In genomic region chr10:46046261-46046660, GRCh38 we compare ENCODE assay signal across 37 cellular contexts. TPM values are rescaled to one million over a fixed set of nuclear protein-coding genes. Genes with fewer than 3 reads are reported as not detected.
"Had no signal": no experiment of that assay in that cellular context is flagged by ENCODE, and none has a peak within 500 bp of the region (broad histone marks: within the 10 kb centered on the region; RNA-seq: fewer than 3 reads in every experiment).

MSMB (minus strand) TSS chr10:46046269; CDS start chr10:46046237, 32 bp downstream.

- H3K4me3 Mint-ChIP-seq: activated B cell treated with CpG ODN at 0.5 μM for 24 hours; activated CD8-positive, alpha-beta T cell treated with anti-CD3 and anti-CD28 coated beads for 36 hours; activated naive CD8-positive, alpha-beta T cell; activated T-cell treated with anti-CD3 and anti-CD28 coated beads, Interleukin-2, amount 50 U/mL, for 4 hours; activated T-helper 17 cell treated with anti-CD3 and anti-CD28 coated beads, Interleukin-2, amount 50 U/mL, for 72 hours; effector memory CD8-positive, alpha-beta T cell; T-helper 1 cell treated with Interleukin-12 subunit alpha and Interleukin-12 subunit beta and Interleukin-4 antibody, amounts not matched to agents 30 μg/mL and 1 μg/mL, for 36 hours had no signal

- H3K27ac ChIP-seq: epithelial cell of prostate, esophagus squamous epithelium, gastroesophageal sphincter, heart right ventricle, WERI-Rb-1 had no signal

- H3K4me3 ChIP-seq: esophagus squamous epithelium, gastroesophageal sphincter, heart right ventricle had no signal

- H3K27ac Mint-ChIP-seq: activated B cell treated with CpG ODN at 0.5 μM for 24 hours; activated CD8-positive, alpha-beta T cell treated with anti-CD3 and anti-CD28 coated beads for 36 hours; activated naive CD8-positive, alpha-beta T cell; activated T-helper 17 cell treated with anti-CD3 and anti-CD28 coated beads, Interleukin-2, amount 50 U/mL, for 72 hours; effector memory CD8-positive, alpha-beta T cell; T-helper 1 cell treated with Interleukin-12 subunit alpha and Interleukin-12 subunit beta and Interleukin-4 antibody, amounts not matched to agents 30 μg/mL and 1 μg/mL, for 36 hours had no signal

- H3K9me3 Mint-ChIP-seq: activated B cell treated with CpG ODN at 0.5 μM for 24 hours; activated CD8-positive, alpha-beta T cell treated with anti-CD3 and anti-CD28 coated beads for 36 hours; activated T-cell treated with anti-CD3 and anti-CD28 coated beads, Interleukin-2, amount 50 U/mL, for 4 hours; activated T-helper 17 cell treated with anti-CD3 and anti-CD28 coated beads, Interleukin-2, amount 50 U/mL, for 72 hours; effector memory CD8-positive, alpha-beta T cell; T-helper 1 cell treated with Interleukin-12 subunit alpha and Interleukin-12 subunit beta and Interleukin-4 antibody, amounts not matched to agents 30 μg/mL and 1 μg/mL, for 36 hours had no signal

- DNase-seq: activated B cell treated with CpG ODN at 0.5 μM for 24 hours; activated CD4-positive, alpha-beta T cell treated with anti-CD3 and anti-CD28 coated beads for 48 hours; activated CD4-positive, alpha-beta T cell treated with anti-CD3 and anti-CD28 coated beads, Interleukin-2, amount 50 U/mL, for 1 hour; activated CD4-positive, alpha-beta T cell treated with anti-CD3 and anti-CD28 coated beads, Interleukin-2, amount 50 U/mL, for 48 hours; activated CD8-positive, alpha-beta memory T cell treated with anti-CD3 and anti-CD28 coated beads for 24 hours; activated CD8-positive, alpha-beta T cell treated with anti-CD3 and anti-CD28 coated beads for 36 hours; activated effector memory CD4-positive, alpha-beta T cell treated with Interleukin-2 at 50 U/mL for 16 hours; activated gamma-delta T cell treated with Interleukin-2 at 50 U/mL for 16 hours; activated naive CD4-positive, alpha-beta T cell treated with anti-CD3 and anti-CD28 coated beads, Interleukin-2, amount 50 U/mL, for 16 hours; activated naive CD4-positive, alpha-beta T cell treated with Interleukin-2 at 50 U/mL for 16 hours; activated T-cell treated with anti-CD3 and anti-CD28 coated beads, Interleukin-2, amount 50 U/mL, for 4 hours; amniotic stem cell; anterior cingulate cortex; caudate nucleus; cortex of kidney; dermis blood vessel endothelial cell; effector CD4-positive, alpha-beta T cell; effector memory CD8-positive, alpha-beta T cell; esophagus squamous epithelium; foreskin melanocyte; heart right ventricle; T-helper 9 cell; WERI-Rb-1 had no signal

- ATAC-seq: activated CD4-positive, CD25-positive, alpha-beta regulatory T cell treated with anti-CD3 and anti-CD28 coated beads, Interleukin-2, amount 50 U/mL, for 24 hours; activated CD8-positive, alpha-beta T cell treated with anti-CD3 and anti-CD28 coated beads for 36 hours; activated T-cell treated with anti-CD3 and anti-CD28 coated beads, Interleukin-2, amount 50 U/mL, for 4 hours; activated T-helper 17 cell treated with anti-CD3 and anti-CD28 coated beads, Interleukin-2, amount 50 U/mL, for 72 hours; effector memory CD8-positive, alpha-beta T cell; gastroesophageal sphincter; heart right ventricle had no signal

- H3K9me3 ChIP-seq: esophagus squamous epithelium, gastroesophageal sphincter, heart right ventricle had no signal

- H3K36me3 ChIP-seq: esophagus squamous epithelium, gastroesophageal sphincter, heart right ventricle, WERI-Rb-1 had no signal

- H3K4me1 Mint-ChIP-seq: activated B cell treated with CpG ODN at 0.5 μM for 24 hours; activated T-helper 17 cell treated with anti-CD3 and anti-CD28 coated beads, Interleukin-2, amount 50 U/mL, for 72 hours had no signal

- H3K27me3 Mint-ChIP-seq: activated B cell treated with CpG ODN at 0.5 μM for 24 hours; activated CD8-positive, alpha-beta T cell treated with anti-CD3 and anti-CD28 coated beads for 36 hours; activated naive CD8-positive, alpha-beta T cell had no signal

- H3K36me3 Mint-ChIP-seq: activated naive CD8-positive, alpha-beta T cell had no signal

- H3K4me1 ChIP-seq: gastroesophageal sphincter, heart right ventricle had no signal

RNA-seq across cellular contexts. Expression of gene MSMB, which starts in this region (rescaled TPM):
- total RNA-seq: activated B cell treated with CpG ODN at 0.5 μM for 24 hours; activated CD8-positive, alpha-beta T cell treated with anti-CD3 and anti-CD28 coated beads for 36 hours; activated T-cell treated with anti-CD3 and anti-CD28 coated beads, Interleukin-2, amount 50 U/mL, for 4 hours; activated T-helper 17 cell treated with anti-CD3 and anti-CD28 coated beads, Interleukin-2, amount 50 U/mL, for 72 hours; astrocyte; chondrocyte; dermis blood vessel endothelial cell; endothelial cell of umbilical vein; fibroblast of lung; fibroblast of villous mesenchyme; glomerular endothelial cell; heart right ventricle; T-helper 2 cell treated with Interferon-gamma antibody and Interleukin-4, amounts not matched to agents 100 ng/mL and 5 ng/mL, for 36 hours had no signal
- polyA plus RNA-seq: adipose tissue, endothelial cell of umbilical vein, fibroblast of lung, heart right ventricle had no signal
